ENCODE assay signal across 15 cellular contexts in the genomic region with DNA sequence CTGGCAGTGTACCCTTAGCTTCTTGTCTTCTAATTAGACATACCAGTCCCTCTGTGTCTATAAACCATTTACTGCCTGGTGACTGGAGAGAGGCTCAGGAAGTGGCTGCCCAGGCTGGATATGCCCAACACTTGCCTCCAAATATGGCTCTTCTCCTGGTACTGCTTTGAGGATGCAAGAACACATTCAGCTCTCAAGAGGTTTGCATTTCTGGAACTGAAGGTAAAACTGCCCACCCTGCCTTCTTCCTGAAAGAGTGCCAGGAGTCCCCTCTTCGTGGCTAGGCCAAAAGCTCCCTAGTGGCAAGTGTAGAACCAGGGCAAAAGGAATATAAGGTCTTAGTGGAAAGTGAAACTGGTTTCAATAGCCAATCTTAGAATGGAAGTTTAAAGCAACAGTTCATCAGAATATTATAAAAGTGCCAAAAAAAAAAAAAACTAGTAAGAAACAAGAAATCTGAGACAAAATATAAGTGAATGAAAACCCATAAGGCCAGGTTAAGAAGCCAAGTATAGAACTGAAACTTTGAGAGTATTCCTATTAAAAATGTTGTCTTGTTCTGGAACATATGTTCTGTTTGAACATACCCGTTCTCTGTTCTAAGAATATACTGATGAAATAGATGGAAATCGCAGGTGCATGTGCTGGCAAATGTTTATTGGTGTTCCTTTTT.
"Had no signal": no experiment of that assay in that cellular context is flagged by ENCODE, and none has a peak within 500 bp of the region (broad histone marks: within the 10 kb centered on the region; RNA-seq: fewer than 3 reads in every experiment).

No MANE protein-coding gene starts in this region.

- H3K4me1 Mint-ChIP-seq: activated naive CD8-positive, alpha-beta T cell treated with anti-CD3 and anti-CD28 coated beads, Interleukin-2, amount 50 U/mL, for 24 hours had no signal

- H3K79me2 ChIP-seq: hepatocyte had no signal

- H2AFZ ChIP-seq: hepatocyte, neural progenitor cell had no signal

- H3K9ac ChIP-seq: neural progenitor cell had no signal

- H3K9me3 Mint-ChIP-seq: activated naive CD4-positive, alpha-beta T cell treated with anti-CD3 and anti-CD28 coated beads for 36 hours; activated naive CD8-positive, alpha-beta T cell treated with anti-CD3 and anti-CD28 coated beads, Interleukin-2, amount 50 U/mL, for 24 hours; effector memory CD8-positive, alpha-beta T cell; naive B cell; stimulated activated memory B cell treated with anti-CD40 and anti-IgM and Interleukin-4, amounts not matched to agents 10 μg/mL and 1 μg/mL and 100 μg/mL, for 72 hours; type B pancreatic cell had no signal

- H3K27ac Mint-ChIP-seq: activated naive CD4-positive, alpha-beta T cell treated with anti-CD3 and anti-CD28 coated beads for 36 hours; activated naive CD8-positive, alpha-beta T cell treated with anti-CD3 and anti-CD28 coated beads, Interleukin-2, amount 50 U/mL, for 24 hours; effector memory CD8-positive, alpha-beta T cell; naive B cell; neural progenitor cell; stimulated activated memory B cell treated with anti-CD40 and anti-IgM and Interleukin-4, amounts not matched to agents 10 μg/mL and 1 μg/mL and 100 μg/mL, for 72 hours; type B pancreatic cell had no signal

- H3K4me3 ChIP-seq: hepatocyte, neural progenitor cell had no signal

- ATAC-seq: activated CD4-positive, CD25-positive, alpha-beta regulatory T cell treated with anti-CD3 and anti-CD28 coated beads, Interleukin-2, amount 50 U/mL, for 24 hours; activated naive CD8-positive, alpha-beta T cell treated with anti-CD3 and anti-CD28 coated beads, Interleukin-2, amount 50 U/mL, for 24 hours; effector memory CD8-positive, alpha-beta T cell; left lobe of liver; stimulated activated memory B cell treated with anti-CD40 and anti-IgM and Interleukin-4, amounts not matched to agents 10 μg/mL and 1 μg/mL and 100 μg/mL, for 72 hours had no signal

- H3K27ac ChIP-seq: neural progenitor cell had no signal

- H3K36me3 Mint-ChIP-seq: naive B cell; neural progenitor cell; stimulated activated memory B cell treated with anti-CD40 and anti-IgM and Interleukin-4, amounts not matched to agents 10 μg/mL and 1 μg/mL and 100 μg/mL, for 72 hours; type B pancreatic cell had no signal

- H3K27me3 ChIP-seq: hepatocyte had no signal

- H3K4me3 Mint-ChIP-seq: activated naive CD4-positive, alpha-beta T cell treated with anti-CD3 and anti-CD28 coated beads for 36 hours; activated naive CD8-positive, alpha-beta T cell treated with anti-CD3 and anti-CD28 coated beads, Interleukin-2, amount 50 U/mL, for 24 hours; naive B cell; neural progenitor cell; stimulated activated memory B cell treated with anti-CD40 and anti-IgM and Interleukin-4, amounts not matched to agents 10 μg/mL and 1 μg/mL and 100 μg/mL, for 72 hours; type B pancreatic cell had no signal

- H3K4me2 ChIP-seq: neural progenitor cell had no signal

- H3K36me3 ChIP-seq: neural progenitor cell had no signal

- DNase-seq: activated naive CD4-positive, alpha-beta T cell treated with anti-CD3 and anti-CD28 coated beads for 36 hours; activated naive CD8-positive, alpha-beta T cell treated with anti-CD3 and anti-CD28 coated beads, Interleukin-2, amount 50 U/mL, for 24 hours; aorta; dermis blood vessel endothelial cell; effector memory CD8-positive, alpha-beta T cell; islet precursor cell; naive B cell; T-helper 1 cell; T1000 had no signal
